1 cellular context compared by ENCODE assay signal in the genomic region with DNA sequence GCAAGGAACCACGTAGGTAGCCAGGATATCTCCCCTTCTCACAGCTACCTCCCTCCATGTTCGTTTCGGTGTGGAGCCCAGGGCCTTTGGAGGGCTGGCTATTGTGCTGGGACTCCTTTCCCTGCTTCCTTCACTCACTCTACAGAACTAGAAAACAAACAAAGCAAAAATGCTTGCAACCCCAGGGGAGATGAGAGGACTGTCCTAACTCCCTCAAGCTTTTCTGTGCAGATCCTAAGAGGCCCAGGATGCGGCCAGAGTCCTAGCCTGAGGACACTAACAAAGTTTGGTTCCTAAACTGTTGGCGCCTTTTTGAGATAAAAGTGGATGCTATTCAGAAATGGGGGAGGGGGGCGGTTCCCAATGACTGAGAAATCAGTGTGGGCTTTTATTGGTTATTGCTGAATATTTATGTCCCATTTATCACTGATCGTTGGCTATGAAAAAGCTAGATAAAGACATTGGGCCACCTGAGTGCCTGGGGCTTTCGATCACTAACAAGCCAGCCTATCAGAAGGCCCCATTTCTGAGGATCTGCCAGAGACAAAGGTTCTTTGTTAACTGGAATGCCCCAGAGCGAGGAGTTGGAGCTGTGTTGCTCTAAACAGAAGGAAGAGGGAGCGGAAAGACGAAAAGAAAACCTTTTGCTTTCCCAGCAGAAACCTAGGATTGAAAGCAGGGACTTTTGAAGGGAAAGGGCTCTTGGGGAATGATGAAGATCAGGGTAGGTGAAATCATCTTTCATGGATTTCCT.
TF ChIP-seq lines count a peak whose summit lies in the region.

No MANE protein-coding gene starts in this region.

TF ChIP-seq in H1, 55 proteins besides CTCF, POLR2A, EP300 and RAD21 (continued from another document):
- TF ChIP-seq RNF2 (IDR thresholded peaks at IDR 0.05; ENCODE audit: borderline replicate concordance, low read depth, low read length, missing control alignments, poor library complexity, severe bottlenecking) (no peak), HDAC2 (IDR thresholded peaks at IDR 0.05; ENCODE audit: borderline replicate concordance in 1 of 2, low read depth in 2 of 2, low read length in 2 of 2) (no peak), SRF (IDR thresholded peaks at IDR 0.05; ENCODE audit: low read depth, low read length) (no peak), EZH2 (IDR thresholded peaks at IDR 0.05; ENCODE audit: low read depth, low read length, severe bottlenecking) (no peak), CREB1 (IDR thresholded peaks at IDR 0.05) (no peak), POLR2AphosphoS5 (IDR thresholded peaks at IDR 0.05; ENCODE audit: low read depth, low read length) (no peak), TAF7 (optimal IDR thresholded peaks at IDR 0.05; ENCODE audit: borderline replicate concordance, low read depth, low read length) (no peak), TAF1 (IDR thresholded peaks at IDR 0.05; ENCODE audit: low read depth, low read length) (no peak), PHF8 (conservative IDR thresholded peaks at IDR 0.05; ENCODE audit: low read depth, low read length) (no peak), CTBP2 (IDR thresholded peaks at IDR 0.05; ENCODE audit: borderline replicate concordance, insufficient read depth, insufficient read length, low read length) (no peak)
- TF ChIP-seq, protein P1, sequence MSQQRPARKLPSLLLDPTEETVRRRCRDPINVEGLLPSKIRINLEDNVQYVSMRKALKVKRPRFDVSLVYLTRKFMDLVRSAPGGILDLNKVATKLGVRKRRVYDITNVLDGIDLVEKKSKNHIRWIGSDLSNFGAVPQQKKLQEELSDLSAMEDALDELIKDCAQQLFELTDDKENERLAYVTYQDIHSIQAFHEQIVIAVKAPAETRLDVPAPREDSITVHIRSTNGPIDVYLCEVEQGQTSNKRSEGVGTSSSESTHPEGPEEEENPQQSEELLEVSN (IDR thresholded peaks at IDR 0.05): no peak
- TF ChIP-seq, protein P2, sequence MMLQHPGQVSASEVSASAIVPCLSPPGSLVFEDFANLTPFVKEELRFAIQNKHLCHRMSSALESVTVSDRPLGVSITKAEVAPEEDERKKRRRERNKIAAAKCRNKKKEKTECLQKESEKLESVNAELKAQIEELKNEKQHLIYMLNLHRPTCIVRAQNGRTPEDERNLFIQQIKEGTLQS (IDR thresholded peaks at IDR 0.05; ENCODE audit: insufficient read depth, low read depth, low read length): no peak
TF ChIP-seq in H1: peak in this region for 0.
